Comparison of ENCODE assay signal across 18 cellular contexts in genomic region chr18:11655605-11655932, GRCh38. TPM values are rescaled to one million over a fixed set of nuclear protein-coding genes. Genes with fewer than 3 reads are reported as not detected.
DNase-seq lines count a peak whose midpoint lies in the region; ATAC-seq and TF ChIP-seq lines count a peak whose summit lies in the region.
"Had no signal": no experiment of that assay in that cellular context is flagged by ENCODE, and none has a peak within 500 bp of the region (broad histone marks: within the 10 kb centered on the region; RNA-seq: fewer than 3 reads in every experiment).

No MANE protein-coding gene starts in this region.

- H3K27ac Mint-ChIP-seq in H9: no peak overlapping the region
- H3K27ac Mint-ChIP-seq: activated naive CD8-positive, alpha-beta T cell treated with anti-CD3 and anti-CD28 coated beads for 36 hours; effector memory CD8-positive, alpha-beta T cell had no signal

- H3K27me3 ChIP-seq in H9 (ENCODE audit: insufficient read depth, low read length) (no peaks in the 10 kb centered on the region), hepatocyte (peaks cover 5% of the 10 kb centered on the region)
- H3K27me3 ChIP-seq: vagina had no signal

- no peaks in the 10 kb centered on the region for H3K36me3 Mint-ChIP-seq in H9 (ENCODE audit: insufficient read depth in 1 of 3, low read depth in 3 of 3)
- H3K36me3 Mint-ChIP-seq: activated naive CD8-positive, alpha-beta T cell treated with anti-CD3 and anti-CD28 coated beads for 36 hours; CD4-positive, CD25-positive, alpha-beta regulatory T cell had no signal

- no peak overlapping the region for H2BK12ac ChIP-seq in H9 (ENCODE audit: insufficient read length, low read depth, low read length)

- no peak overlapping the region for H4K5ac ChIP-seq in H9 (ENCODE audit: insufficient read length, low read depth, low read length)

- no peak overlapping the region for H3T11ph ChIP-seq in H9 (ENCODE audit: low read length)

- no peak overlapping the region for H4K91ac ChIP-seq in H9 (ENCODE audit: insufficient read length, low read depth, low read length)

- H3K23me2 ChIP-seq in H9 (ENCODE audit: insufficient read length, low read depth, low read length, poor library complexity, severe bottlenecking): no peaks in the 10 kb centered on the region

- H3K4me2 ChIP-seq in H9 (ENCODE audit: insufficient read depth, insufficient read length, low read length) (peak overlapping the region; percentile 31), OCI-LY7 (ENCODE audit: low read length) (no peak overlapping the region), hepatocyte (peak overlapping the region; percentile 63)

- no peaks in the 10 kb centered on the region for H3K9me3 ChIP-seq in H9 (ENCODE audit: control insufficient read depth, low read depth, low read length)
- no peaks in the 10 kb centered on the region for H3K9me3 ChIP-seq in OCI-LY7 (ENCODE audit: low read length)
- H3K9me3 ChIP-seq in hepatocyte (ENCODE audit: low read depth): no peaks in the 10 kb centered on the region
- H3K9me3 ChIP-seq: spleen, vagina had no signal

- intact Hi-C loops in OCI-LY7 (cut with micrococcal nuclease; ENCODE audit: unreplicated experiment) (loop anchor here (1.0 to 5.0 kb wide), 3 partner anchors 73 to 582 kb away; no protein-coding TSS in a partner anchor), sciatic nerve (cut with DNase I) (no loop called here)

- no peaks in the 10 kb centered on the region for H3K79me1 ChIP-seq in H9 (ENCODE audit: insufficient read depth, low read depth, low read length, poor library complexity, severe bottlenecking)

- H2BK20ac ChIP-seq in H9 (ENCODE audit: low read depth, low read length, poor library complexity, severe bottlenecking): no peak overlapping the region

- no peak overlapping the region for H2BK5ac ChIP-seq in H9 (ENCODE audit: insufficient read length, low read length)

- H2BK120ac ChIP-seq in H9 (ENCODE audit: low read depth, low read length, poor library complexity, severe bottlenecking): no peak overlapping the region

- H2AK5ac ChIP-seq in H9 (ENCODE audit: insufficient read length, low read length): no peak overlapping the region

- peak overlapping the region; percentile 5 to 50; a peak in 3 of 5 replicates for H3K4me3 Mint-ChIP-seq in H9
- H3K4me3 Mint-ChIP-seq: activated naive CD8-positive, alpha-beta T cell treated with anti-CD3 and anti-CD28 coated beads for 36 hours; CD4-positive, CD25-positive, alpha-beta regulatory T cell; effector memory CD8-positive, alpha-beta T cell had no signal

- no peak overlapping the region for H3K4me3 ChIP-seq in OCI-LY7 (ENCODE audit: low read depth, low read length, poor library complexity, severe bottlenecking)
- no peak overlapping the region for H3K4me3 ChIP-seq in hepatocyte
- H3K4me3 ChIP-seq: vagina had no signal

- POLR2A ChIA-PET in OCI-LY7 (lab: Charles Lee): interaction anchor here (0.9 kb wide), 1 partner anchor 10 kb away, joined by 3 read pairs; no protein-coding TSS in a partner anchor

- H3K56ac ChIP-seq in H9 (ENCODE audit: insufficient read length, low read depth, low read length): no peak overlapping the region

- no peak overlapping the region for H3K18ac ChIP-seq in H9 (ENCODE audit: insufficient read length, low read depth, low read length)

- H3K14ac ChIP-seq in H9 (ENCODE audit: insufficient read depth, low read length): no peak overlapping the region

- peaks cover 6 to 8% of the 10 kb centered on the region in 2 experiments for H3K4me1 Mint-ChIP-seq in H9

- no CpG with 5 or more reads among the region's 5 CpGs for WGBS in H9 (ENCODE audit: extremely low coverage, insufficient read length, low lambda C conversion rate)
- 21% methylated on average over 5 of the region's 5 CpGs for WGBS in hepatocyte (ENCODE audit: low lambda C conversion rate, missing lambda C conversion rate)

- BruUV-seq in OCI-LY7 (replicated peaks; lab: Mats Ljungman, UMichigan): no TSS peak

- no peak overlapping the region for H4K8ac ChIP-seq in H9 (replicated peaks; ENCODE audit: insufficient read length, low read depth, low read length)

- no peak for DNase-seq in H9
- no peak for DNase-seq in OCI-LY7 (ENCODE audit: low spot score)
- DNase-seq in hepatocyte (ENCODE audit: low spot score): no peak
- no peak for DNase-seq in sciatic nerve (ENCODE audit: low spot score)
- DNase-seq in NCI-H774 (lab: John Stamatoyannopoulos, UW): no peak
- DNase-seq: HCEC 1CT, NCI-H2029 treated with DMSO at 0.1 percent for 48 hours, spleen had no signal

- TF ChIP-seq CTCF in H9 (conservative IDR thresholded peaks at IDR 0.05) (no peak; the same call in 2 of the 3 replicates), OCI-LY7 (conservative IDR thresholded peaks at IDR 0.05; ENCODE audit: low read length) (peak; percentile 51; the same call in 1 of the 2 replicates), hepatocyte (IDR thresholded peaks at IDR 0.05; ENCODE audit: poor library complexity) (no peak)

- H3K79me2 ChIP-seq in H9 (ENCODE audit: insufficient read depth, low read length): no peaks in the 10 kb centered on the region
- no peaks in the 10 kb centered on the region for H3K79me2 ChIP-seq in OCI-LY7 (ENCODE audit: insufficient read depth, low read depth, low read length)
- no peaks in the 10 kb centered on the region for H3K79me2 ChIP-seq in hepatocyte

- H3K23ac ChIP-seq in H9 (ENCODE audit: insufficient read length, low read depth, low read length): no peak overlapping the region

- peak overlapping the region; percentile 91 for H2AFZ ChIP-seq in H9 (ENCODE audit: low read length)
- H2AFZ ChIP-seq in OCI-LY7 (ENCODE audit: low read length): no peak overlapping the region
- no peak overlapping the region for H2AFZ ChIP-seq in hepatocyte

- CTCF ChIA-PET in OCI-LY7 (lab: Charles Lee; ENCODE audit: unreplicated experiment): interaction anchor here (1.1 to 1.4 kb wide), 3 partner anchors 73 to 383 kb away, joined by 3 to 7 read pairs (median 4); no protein-coding TSS in a partner anchor

- H3K9ac ChIP-seq in H9 (ENCODE audit: extremely low read depth, insufficient read length, low read length): no peak overlapping the region

- H3K27ac ChIP-seq in H9 (ENCODE audit: insufficient read length, low read depth, low read length) (no peak overlapping the region), OCI-LY7 (ENCODE audit: low read depth, low read length, poor library complexity, severe bottlenecking) (no peak overlapping the region), hepatocyte (no peak overlapping the region)
- H3K27ac ChIP-seq: spleen, vagina had no signal

- H4K20me1 ChIP-seq in H9 (ENCODE audit: control insufficient read depth, insufficient read depth, insufficient read length) (peaks cover 2% of the 10 kb centered on the region), OCI-LY7 (ENCODE audit: insufficient read depth, low read length) (no peaks in the 10 kb centered on the region), hepatocyte (ENCODE audit: insufficient read depth, poor library complexity, severe bottlenecking) (no peaks in the 10 kb centered on the region)

- no peaks in the 10 kb centered on the region for H3K4me1 ChIP-seq in H9 (ENCODE audit: insufficient read depth, low read length)
- no peaks in the 10 kb centered on the region for H3K4me1 ChIP-seq in OCI-LY7 (ENCODE audit: insufficient read depth, low read length, poor library complexity, severe bottlenecking)
- no peaks in the 10 kb centered on the region for H3K4me1 ChIP-seq in hepatocyte (ENCODE audit: insufficient read depth)
- H3K4me1 ChIP-seq: vagina had no signal

- peaks cover 23% of the 10 kb centered on the region for H3K27me3 Mint-ChIP-seq in H9 (ENCODE audit: low read depth)

- H2BK15ac ChIP-seq in H9 (ENCODE audit: low read depth, low read length): no peak overlapping the region

- H3K9me2 ChIP-seq in OCI-LY7 (ENCODE audit: insufficient read depth, low read length) (no peaks in the 10 kb centered on the region), hepatocyte (replicated peaks; ENCODE audit: insufficient read depth) (no peaks in the 10 kb centered on the region)

- ATAC-seq in sciatic nerve (peak; percentile 36), HG03108 (IDR thresholded peaks at IDR 0.05; ENCODE audit: unreplicated experiment) (no peak), HG03045 (IDR thresholded peaks at IDR 0.05; ENCODE audit: unreplicated experiment) (no peak)
- ATAC-seq: effector memory CD8-positive, alpha-beta T cell; stimulated activated naive CD8-positive, alpha-beta T cell treated with anti-CD3 and anti-CD28 coated beads, Interleukin-15, Interleukin-2, amounts not matched to agents 100 U/mL and 50 U/mL, for 24 hours had no signal

- no peak overlapping the region for H3K4ac ChIP-seq in H9 (ENCODE audit: low read depth, low read length)

- H3K9me3 Mint-ChIP-seq in H9: no peaks in the 10 kb centered on the region; a peak in 1 of 5 replicates
- H3K9me3 Mint-ChIP-seq: activated naive CD8-positive, alpha-beta T cell treated with anti-CD3 and anti-CD28 coated beads for 36 hours; effector memory CD8-positive, alpha-beta T cell had no signal

- H3K36me3 ChIP-seq in OCI-LY7 (ENCODE audit: insufficient read depth, low read length) (no peaks in the 10 kb centered on the region), hepatocyte (replicated peaks; ENCODE audit: insufficient read depth, low read depth) (no peaks in the 10 kb centered on the region)
- H3K36me3 ChIP-seq: spleen, vagina had no signal

RNA-seq across cellular contexts. Expression of gene GNAL, which starts 33.5 kb away (rescaled TPM):
- total RNA-seq in H9 (2021) (23.8 and 24.0 TPM in 2 replicates), OCI-LY7 (2022) (0.25 and 0.28 TPM in 2 replicates), hepatocyte (5.2 and 7.1 TPM in 2 replicates), sciatic nerve (17.1 TPM)
- total RNA-seq in OCI-LY7 (2014; rRNA removed; shearing (Covaris generic)): 0.03 TPM in 2 replicates
- polyA plus RNA-seq in hepatocyte: 2.7 and 4.4 TPM in 2 replicates

RNA-seq across cellular contexts. Expression of gene SLC35G4, which starts 46.2 kb away (rescaled TPM):
- total RNA-seq in H9 (2021): not detected in 2 replicates
- total RNA-seq in OCI-LY7 (2014; rRNA removed; shearing (Covaris generic)): not detected in 2 replicates
- not detected in 2 replicates for total RNA-seq in OCI-LY7 (2022)
- total RNA-seq in hepatocyte: not detected in 2 replicates
- not detected in 2 replicates for polyA plus RNA-seq in hepatocyte
- total RNA-seq in sciatic nerve: not detected
- total RNA-seq: activated naive CD8-positive, alpha-beta T cell treated with anti-CD3 and anti-CD28 coated beads for 36 hours; CD4-positive, CD25-positive, alpha-beta regulatory T cell; fibroblast of villous mesenchyme; lung microvascular endothelial cell; omental fat pad; spleen; vagina had no signal
- polyA plus RNA-seq: CD4-positive, CD25-positive, alpha-beta regulatory T cell; spleen had no signal
